1 cellular context compared by ENCODE assay signal in the genomic region with DNA sequence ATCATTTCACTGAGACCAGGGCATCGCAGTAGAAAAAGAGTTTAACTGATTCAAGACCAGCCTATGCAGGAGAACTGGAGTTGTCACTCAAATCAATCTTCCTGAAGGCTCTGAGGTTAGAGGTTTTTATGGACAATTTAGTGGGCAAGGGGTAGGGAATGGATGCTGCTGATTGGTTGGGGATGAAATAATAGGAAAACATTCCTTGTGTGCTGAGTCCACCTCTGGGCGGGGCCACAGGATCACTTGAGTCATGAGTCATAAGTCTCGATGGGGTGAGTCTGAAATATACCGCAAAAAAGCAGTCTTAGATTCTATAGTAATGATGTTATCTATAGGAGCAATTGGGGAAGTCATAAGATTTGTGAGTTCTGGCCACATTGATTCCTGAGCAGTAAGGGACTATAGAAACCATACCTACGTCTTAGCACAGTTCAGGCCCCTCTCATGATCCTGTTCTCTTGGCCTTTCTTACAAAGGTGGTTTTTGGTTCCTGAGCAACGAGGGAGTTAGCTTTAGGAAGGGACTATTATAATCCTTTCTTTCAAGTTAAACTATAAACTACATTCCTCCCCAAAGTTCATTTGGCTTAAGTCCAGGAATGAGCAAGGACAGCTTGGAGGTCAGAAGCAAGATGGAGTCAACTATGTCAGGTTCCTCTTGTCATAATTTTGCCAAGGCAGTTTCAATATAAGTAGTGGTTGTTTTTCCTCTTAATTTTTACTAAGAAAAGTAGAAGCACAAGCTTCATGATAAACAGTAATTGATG.
TF ChIP-seq lines count a peak whose summit lies in the region.

No MANE protein-coding gene starts in this region.

TF ChIP-seq in K562, 482 proteins besides CTCF, POLR2A, EP300 and RAD21 (continued from another document and continues in another):
- TF ChIP-seq, protein P1, sequence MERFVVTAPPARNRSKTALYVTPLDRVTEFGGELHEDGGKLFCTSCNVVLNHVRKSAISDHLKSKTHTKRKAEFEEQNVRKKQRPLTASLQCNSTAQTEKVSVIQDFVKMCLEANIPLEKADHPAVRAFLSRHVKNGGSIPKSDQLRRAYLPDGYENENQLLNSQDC (CRISPR knock-in tag; IDR thresholded peaks at IDR 0.05) = no peak
- TF ChIP-seq MCM7 (IDR thresholded peaks at IDR 0.05) (no peak), NCOA6 (IDR thresholded peaks at IDR 0.05) (no peak), YY1 (IDR thresholded peaks at IDR 0.05; ENCODE audit: borderline replicate concordance in 1 of 3, control insufficient read depth in 1 of 3, extremely low read depth in 1 of 3, insufficient read depth in 3 of 3, insufficient read length in 1 of 3, insufficient replicate concordance in 2 of 3, low read depth in 1 of 3, low read length in 2 of 3) (no peak), NFIC (IDR thresholded peaks at IDR 0.05) (peak; percentile 55), RB1 (IDR thresholded peaks at IDR 0.05; ENCODE audit: low read depth) (no peak), ILK (tag; IDR thresholded peaks at IDR 0.05; ENCODE audit: borderline replicate concordance, low read depth) (peak; percentile 70; the same call in 1 of the 2 replicates), NCOA4 (IDR thresholded peaks at IDR 0.05; ENCODE audit: partially characterized antibody) (no peak), SMARCA4 (IDR thresholded peaks at IDR 0.05) (peak; percentile 63; the same call in 1 of the 2 replicates), PHB (CRISPR knock-in tag; IDR thresholded peaks at IDR 0.05) (no peak), ASH1L (IDR thresholded peaks at IDR 0.05; ENCODE audit: borderline replicate concordance, low read depth, partially characterized antibody) (no peak), KAT8 (IDR thresholded peaks at IDR 0.05; ENCODE audit: low read depth) (no peak), U2AF1 (optimal IDR thresholded peaks at IDR 0.05; ENCODE audit: low read depth, low read length) (no peak), SMARCA5 (IDR thresholded peaks at IDR 0.05) (no peak), KLF10 (CRISPR knock-in tag; IDR thresholded peaks at IDR 0.05) (no peak), BCOR (IDR thresholded peaks at IDR 0.05) (no peak), GABPB2 (CRISPR knock-in tag; conservative IDR thresholded peaks at IDR 0.05) (no peak), NFYB (IDR thresholded peaks at IDR 0.05; ENCODE audit: extremely low read depth, insufficient read length) (no peak), SP1 (CRISPR knock-in tag; IDR thresholded peaks at IDR 0.05) (no peak), ZNF507 (tag; conservative IDR thresholded peaks at IDR 0.05) (0 out of 2 replicates have a peak, but pooled peaks have one; percentile 39), HMG20A (CRISPR knock-in tag; conservative IDR thresholded peaks at IDR 0.05) (no peak), MCM3 (IDR thresholded peaks at IDR 0.05) (no peak), SMAD1 (IDR thresholded peaks at IDR 0.05; ENCODE audit: low read depth, low read length, partially characterized antibody) (no peak), CBX2 (IDR thresholded peaks at IDR 0.05; ENCODE audit: insufficient read depth, low read length, poor library complexity, severe bottlenecking) (no peak), ZNF140 (CRISPR knock-in tag; IDR thresholded peaks at IDR 0.05) (peak; percentile 77; the same call in 1 of the 2 replicates), CAMTA2 (CRISPR knock-in tag; conservative IDR thresholded peaks at IDR 0.05) (no peak), MTA3 (IDR thresholded peaks at IDR 0.05; ENCODE audit: borderline replicate concordance) (0 out of 2 replicates have a peak, but pooled peaks have one; percentile 36), NEUROD1 (IDR thresholded peaks at IDR 0.05; ENCODE audit: borderline replicate concordance, low read depth, low read length, partially characterized antibody) (no peak), ZNF197 (CRISPR knock-in tag; IDR thresholded peaks at IDR 0.05; ENCODE audit: low read depth) (0 out of 2 replicates have a peak, but pooled peaks have one; percentile 54), NR4A1 (CRISPR knock-in tag; IDR thresholded peaks at IDR 0.05) (no peak), NR4A1 (tag; IDR thresholded peaks at IDR 0.05) (peak; percentile 97), FOXJ2 (tag; IDR thresholded peaks at IDR 0.05) (no peak), ZBTB8A (IDR thresholded peaks at IDR 0.05; ENCODE audit: partially characterized antibody) (no peak), TSC22D4 (tag; IDR thresholded peaks at IDR 0.05) (no peak), RFX7 (CRISPR knock-in tag; IDR thresholded peaks at IDR 0.05) (no peak), GTF2A2 (tag; IDR thresholded peaks at IDR 0.05) (peak; percentile 92), HNRNPL (IDR thresholded peaks at IDR 0.05; ENCODE audit: low read depth, low read length) (no peak), ZNF175 (CRISPR knock-in tag; IDR thresholded peaks at IDR 0.05; ENCODE audit: low read depth) (peak; percentile 98), ARID2 (IDR thresholded peaks at IDR 0.05) (no peak)
- TF ChIP-seq, protein P2, sequence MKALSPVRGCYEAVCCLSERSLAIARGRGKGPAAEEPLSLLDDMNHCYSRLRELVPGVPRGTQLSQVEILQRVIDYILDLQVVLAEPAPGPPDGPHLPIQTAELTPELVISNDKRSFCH (CRISPR knock-in tag; IDR thresholded peaks at IDR 0.05) = peak; percentile 77
- TF ChIP-seq, protein P2 (tag; IDR thresholded peaks at IDR 0.05) = peak; percentile 94
- TF ChIP-seq, protein P3, sequence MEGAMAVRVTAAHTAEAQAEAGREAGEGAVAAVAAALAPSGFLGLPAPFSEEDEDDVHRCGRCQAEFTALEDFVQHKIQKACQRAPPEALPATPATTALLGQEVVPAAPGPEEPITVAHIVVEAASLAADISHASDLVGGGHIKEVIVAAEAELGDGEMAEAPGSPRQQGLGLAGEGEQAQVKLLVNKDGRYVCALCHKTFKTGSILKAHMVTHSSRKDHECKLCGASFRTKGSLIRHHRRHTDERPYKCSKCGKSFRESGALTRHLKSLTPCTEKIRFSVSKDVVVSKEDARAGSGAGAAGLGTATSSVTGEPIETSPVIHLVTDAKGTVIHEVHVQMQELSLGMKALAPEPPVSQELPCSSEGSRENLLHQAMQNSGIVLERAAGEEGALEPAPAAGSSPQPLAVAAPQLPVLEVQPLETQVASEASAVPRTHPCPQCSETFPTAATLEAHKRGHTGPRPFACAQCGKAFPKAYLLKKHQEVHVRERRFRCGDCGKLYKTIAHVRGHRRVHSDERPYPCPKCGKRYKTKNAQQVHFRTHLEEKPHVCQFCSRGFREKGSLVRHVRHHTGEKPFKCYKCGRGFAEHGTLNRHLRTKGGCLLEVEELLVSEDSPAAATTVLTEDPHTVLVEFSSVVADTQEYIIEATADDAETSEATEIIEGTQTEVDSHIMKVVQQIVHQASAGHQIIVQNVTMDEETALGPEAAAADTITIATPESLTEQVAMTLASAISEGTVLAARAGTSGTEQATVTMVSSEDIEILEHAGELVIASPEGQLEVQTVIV (CRISPR knock-in tag; IDR thresholded peaks at IDR 0.05; ENCODE audit: borderline replicate concordance) = peak; percentile 82; the same call in 1 of the 2 replicates
- TF ChIP-seq, protein P4, sequence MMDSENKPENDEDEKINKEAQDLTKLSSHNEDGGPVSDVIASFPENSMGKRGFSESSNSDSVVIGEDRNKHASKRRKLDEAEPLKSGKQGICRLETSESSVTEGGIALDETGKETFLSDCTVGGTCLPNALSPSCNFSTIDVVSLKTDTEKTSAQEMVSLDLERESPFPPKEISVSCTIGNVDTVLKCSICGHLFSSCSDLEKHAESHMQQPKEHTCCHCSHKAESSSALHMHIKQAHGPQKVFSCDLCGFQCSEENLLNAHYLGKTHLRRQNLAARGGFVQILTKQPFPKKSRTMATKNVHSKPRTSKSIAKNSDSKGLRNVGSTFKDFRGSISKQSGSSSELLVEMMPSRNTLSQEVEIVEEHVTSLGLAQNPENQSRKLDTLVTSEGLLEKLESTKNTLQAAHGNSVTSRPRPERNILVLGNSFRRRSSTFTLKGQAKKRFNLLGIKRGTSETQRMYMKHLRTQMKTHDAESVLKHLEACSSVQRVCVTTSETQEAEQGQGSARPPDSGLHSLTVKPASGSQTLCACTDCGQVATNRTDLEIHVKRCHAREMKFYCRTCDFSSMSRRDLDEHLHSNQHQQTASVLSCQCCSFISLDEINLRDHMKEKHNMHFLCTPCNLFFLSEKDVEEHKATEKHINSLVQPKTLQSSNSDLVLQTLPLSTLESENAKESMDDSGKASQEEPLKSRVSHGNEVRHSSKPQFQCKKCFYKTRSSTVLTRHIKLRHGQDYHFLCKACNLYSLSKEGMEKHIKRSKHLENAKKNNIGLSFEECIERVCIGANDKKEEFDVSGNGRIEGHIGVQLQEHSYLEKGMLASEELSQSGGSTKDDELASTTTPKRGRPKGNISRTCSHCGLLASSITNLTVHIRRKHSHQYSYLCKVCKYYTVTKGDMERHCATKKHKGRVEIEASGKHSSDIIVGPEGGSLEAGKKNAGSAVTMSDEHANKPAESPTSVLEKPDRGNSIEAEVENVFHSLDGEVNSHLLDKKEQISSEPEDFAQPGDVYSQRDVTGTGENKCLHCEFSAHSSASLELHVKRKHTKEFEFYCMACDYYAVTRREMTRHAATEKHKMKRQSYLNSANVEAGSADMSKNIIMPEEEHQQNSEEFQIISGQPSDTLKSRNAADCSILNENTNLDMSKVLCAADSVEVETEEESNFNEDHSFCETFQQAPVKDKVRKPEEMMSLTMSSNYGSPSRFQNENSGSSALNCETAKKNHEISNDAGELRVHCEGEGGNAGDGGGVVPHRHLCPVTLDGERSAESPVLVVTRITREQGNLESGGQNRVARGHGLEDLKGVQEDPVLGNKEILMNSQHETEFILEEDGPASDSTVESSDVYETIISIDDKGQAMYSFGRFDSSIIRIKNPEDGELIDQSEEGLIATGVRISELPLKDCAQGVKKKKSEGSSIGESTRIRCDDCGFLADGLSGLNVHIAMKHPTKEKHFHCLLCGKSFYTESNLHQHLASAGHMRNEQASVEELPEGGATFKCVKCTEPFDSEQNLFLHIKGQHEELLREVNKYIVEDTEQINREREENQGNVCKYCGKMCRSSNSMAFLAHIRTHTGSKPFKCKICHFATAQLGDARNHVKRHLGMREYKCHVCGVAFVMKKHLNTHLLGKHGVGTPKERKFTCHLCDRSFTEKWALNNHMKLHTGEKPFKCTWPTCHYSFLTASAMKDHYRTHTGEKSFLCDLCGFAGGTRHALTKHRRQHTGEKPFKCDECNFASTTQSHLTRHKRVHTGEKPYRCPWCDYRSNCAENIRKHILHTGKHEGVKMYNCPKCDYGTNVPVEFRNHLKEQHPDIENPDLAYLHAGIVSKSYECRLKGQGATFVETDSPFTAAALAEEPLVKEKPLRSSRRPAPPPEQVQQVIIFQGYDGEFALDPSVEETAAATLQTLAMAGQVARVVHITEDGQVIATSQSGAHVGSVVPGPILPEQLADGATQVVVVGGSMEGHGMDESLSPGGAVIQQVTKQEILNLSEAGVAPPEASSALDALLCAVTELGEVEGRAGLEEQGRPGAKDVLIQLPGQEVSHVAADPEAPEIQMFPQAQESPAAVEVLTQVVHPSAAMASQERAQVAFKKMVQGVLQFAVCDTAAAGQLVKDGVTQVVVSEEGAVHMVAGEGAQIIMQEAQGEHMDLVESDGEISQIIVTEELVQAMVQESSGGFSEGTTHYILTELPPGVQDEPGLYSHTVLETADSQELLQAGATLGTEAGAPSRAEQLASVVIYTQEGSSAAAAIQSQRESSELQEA (IDR thresholded peaks at IDR 0.05; ENCODE audit: low read depth) = no peak
- TF ChIP-seq, protein P5, sequence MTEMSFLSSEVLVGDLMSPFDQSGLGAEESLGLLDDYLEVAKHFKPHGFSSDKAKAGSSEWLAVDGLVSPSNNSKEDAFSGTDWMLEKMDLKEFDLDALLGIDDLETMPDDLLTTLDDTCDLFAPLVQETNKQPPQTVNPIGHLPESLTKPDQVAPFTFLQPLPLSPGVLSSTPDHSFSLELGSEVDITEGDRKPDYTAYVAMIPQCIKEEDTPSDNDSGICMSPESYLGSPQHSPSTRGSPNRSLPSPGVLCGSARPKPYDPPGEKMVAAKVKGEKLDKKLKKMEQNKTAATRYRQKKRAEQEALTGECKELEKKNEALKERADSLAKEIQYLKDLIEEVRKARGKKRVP (CRISPR knock-in tag; IDR thresholded peaks at IDR 0.05) = 0 out of 2 replicates have a peak, but pooled peaks have one; percentile 53
- TF ChIP-seq, protein P6, sequence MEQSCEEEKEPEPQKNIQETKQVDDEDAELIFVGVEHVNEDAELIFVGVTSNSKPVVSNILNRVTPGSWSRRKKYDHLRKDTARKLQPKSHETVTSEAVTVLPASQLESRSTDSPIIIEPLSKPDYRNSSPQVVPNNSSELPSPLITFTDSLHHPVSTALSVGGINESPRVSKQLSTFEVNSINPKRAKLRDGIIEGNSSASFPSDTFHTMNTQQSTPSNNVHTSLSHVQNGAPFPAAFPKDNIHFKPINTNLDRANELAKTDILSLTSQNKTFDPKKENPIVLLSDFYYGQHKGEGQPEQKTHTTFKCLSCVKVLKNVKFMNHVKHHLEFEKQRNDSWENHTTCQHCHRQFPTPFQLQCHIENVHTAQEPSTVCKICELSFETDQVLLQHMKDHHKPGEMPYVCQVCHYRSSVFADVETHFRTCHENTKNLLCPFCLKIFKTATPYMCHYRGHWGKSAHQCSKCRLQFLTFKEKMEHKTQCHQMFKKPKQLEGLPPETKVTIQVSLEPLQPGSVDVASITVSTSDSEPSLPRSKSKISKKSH (CRISPR knock-in tag; IDR thresholded peaks at IDR 0.05) = no peak
- TF ChIP-seq, protein P7, sequence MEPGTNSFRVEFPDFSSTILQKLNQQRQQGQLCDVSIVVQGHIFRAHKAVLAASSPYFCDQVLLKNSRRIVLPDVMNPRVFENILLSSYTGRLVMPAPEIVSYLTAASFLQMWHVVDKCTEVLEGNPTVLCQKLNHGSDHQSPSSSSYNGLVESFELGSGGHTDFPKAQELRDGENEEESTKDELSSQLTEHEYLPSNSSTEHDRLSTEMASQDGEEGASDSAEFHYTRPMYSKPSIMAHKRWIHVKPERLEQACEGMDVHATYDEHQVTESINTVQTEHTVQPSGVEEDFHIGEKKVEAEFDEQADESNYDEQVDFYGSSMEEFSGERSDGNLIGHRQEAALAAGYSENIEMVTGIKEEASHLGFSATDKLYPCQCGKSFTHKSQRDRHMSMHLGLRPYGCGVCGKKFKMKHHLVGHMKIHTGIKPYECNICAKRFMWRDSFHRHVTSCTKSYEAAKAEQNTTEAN (CRISPR knock-in tag; IDR thresholded peaks at IDR 0.05) = no peak
